ENCODE assay signal across 18 cellular contexts in genomic region chr10:122368502-122369254, GRCh38. TPM values are rescaled to one million over a fixed set of nuclear protein-coding genes. Genes with fewer than 3 reads are reported as not detected.
DNase-seq lines count a peak whose midpoint lies in the region; FAIRE-seq and TF ChIP-seq lines count a peak whose summit lies in the region.
"Had no signal": no experiment of that assay in that cellular context is flagged by ENCODE, and none has a peak within 500 bp of the region (broad histone marks: within the 10 kb centered on the region; RNA-seq: fewer than 3 reads in every experiment).

No MANE protein-coding gene starts in this region.

- H3K4me1 Mint-ChIP-seq in neural progenitor cell: peaks cover 22% of the 10 kb centered on the region
- H3K4me1 Mint-ChIP-seq: stimulated activated memory B cell treated with anti-CD40 and anti-IgM and Interleukin-4, amounts not matched to agents 10 μg/mL and 1 μg/mL and 100 μg/mL, for 72 hours had no signal

- H3K4me2 ChIP-seq in neural progenitor cell: peak overlapping the region; percentile 37
- H3K4me2 ChIP-seq: smooth muscle cell had no signal

- H2AFZ ChIP-seq in neural progenitor cell (replicated peaks): peak overlapping the region; percentile 48

- no peak for FAIRE-seq in H54 (lab: Jason Lieb, UNC)
- FAIRE-seq: D721Med, urothelium cell line had no signal

- no peaks in the 10 kb centered on the region for H3K27me3 Mint-ChIP-seq in neural progenitor cell (ENCODE audit: insufficient read depth, low read depth)

- H3K27ac Mint-ChIP-seq in neural progenitor cell: peak overlapping the region; percentile 53
- H3K27ac Mint-ChIP-seq: activated T-helper 1 cell treated with anti-CD3 and anti-CD28 coated beads, Interleukin-12 subunit alpha, Interleukin-12 subunit beta, Interleukin-2, Interleukin-4 antibody, amounts not matched to agents 30 ng/mL and 10 ng/mL and 1 ng/mL, durations not matched to agents 14 hours and 24 hours and 36 hours; dendritic cell treated with granulocyte-macrophage colony-stimulating factor and Interleukin-4, amounts not matched to agents 40 ng/mL and 50 ng/mL, for 4 days; stimulated activated memory B cell treated with anti-CD40 and anti-IgM and Interleukin-4, amounts not matched to agents 10 μg/mL and 1 μg/mL and 100 μg/mL, for 72 hours had no signal

- H3K4me3 Mint-ChIP-seq in neural progenitor cell: no peak overlapping the region
- H3K4me3 Mint-ChIP-seq: activated T-helper 1 cell treated with anti-CD3 and anti-CD28 coated beads, Interleukin-12 subunit alpha, Interleukin-12 subunit beta, Interleukin-2, Interleukin-4 antibody, amounts not matched to agents 30 ng/mL and 10 ng/mL and 1 ng/mL, durations not matched to agents 14 hours and 24 hours and 36 hours; dendritic cell treated with granulocyte-macrophage colony-stimulating factor and Interleukin-4, amounts not matched to agents 40 ng/mL and 50 ng/mL, for 4 days; stimulated activated memory B cell treated with anti-CD40 and anti-IgM and Interleukin-4, amounts not matched to agents 10 μg/mL and 1 μg/mL and 100 μg/mL, for 72 hours had no signal

- no peak for TF ChIP-seq POLR2A in H54 (IDR thresholded peaks at IDR 0.05; ENCODE audit: low read depth, low read length)

- TF ChIP-seq CTCF in neural progenitor cell (IDR thresholded peaks at IDR 0.05): no peak

- H3K27me3 ChIP-seq in neural progenitor cell: peaks cover 13% of the 10 kb centered on the region
- H3K27me3 ChIP-seq: SJCRH30 had no signal

- no peaks in the 10 kb centered on the region for H3K9me3 ChIP-seq in neural progenitor cell (ENCODE audit: low read depth)
- H3K9me3 ChIP-seq: SJCRH30 had no signal

- DNase-seq in DMS79 treated with DMSO at 0.1 percent for 48 hours (lab: John Stamatoyannopoulos, UW) (peak; percentile 38), NCI-H146 treated with DMSO at 0.1 percent for 48 hours (lab: John Stamatoyannopoulos, UW; ENCODE audit: unreplicated experiment) (peak; percentile 65), dermis microvascular lymphatic vessel endothelial cell (ENCODE audit: low read depth in 2 of 2) (peak; percentile 53 to 86), neural progenitor cell (ENCODE audit: low spot score) (peak; percentile 73), H54 (ENCODE audit: insufficient read length, low spot score) (no peak), activated gamma-delta T cell treated with Interleukin-2 at 50 U/mL for 16 hours (no peak), UCSD-AML1 (lab: John Stamatoyannopoulos, UW; ENCODE audit: unreplicated experiment) (no peak)
- no peak for DNase-seq in activated effector memory CD4-positive, alpha-beta T cell treated with Interleukin-2 at 50 U/mL for 16 hours
- DNase-seq: mammary epithelial cell, MM.1S, NCI-H226, SJCRH30 had no signal

- no peaks in the 10 kb centered on the region for H4K20me1 ChIP-seq in neural progenitor cell (ENCODE audit: low read depth)

- H3K9me3 Mint-ChIP-seq in neural progenitor cell: peaks cover 8% of the 10 kb centered on the region
- H3K9me3 Mint-ChIP-seq: activated T-helper 1 cell treated with anti-CD3 and anti-CD28 coated beads, Interleukin-12 subunit alpha, Interleukin-12 subunit beta, Interleukin-2, Interleukin-4 antibody, amounts not matched to agents 30 ng/mL and 10 ng/mL and 1 ng/mL, durations not matched to agents 14 hours and 24 hours and 36 hours; dendritic cell treated with granulocyte-macrophage colony-stimulating factor and Interleukin-4, amounts not matched to agents 40 ng/mL and 50 ng/mL, for 4 days had no signal

- H3K4me1 ChIP-seq in neural progenitor cell: peaks cover 15% of the 10 kb centered on the region

- no peaks in the 10 kb centered on the region for H3K36me3 Mint-ChIP-seq in neural progenitor cell
- H3K36me3 Mint-ChIP-seq: stimulated activated memory B cell treated with anti-CD40 and anti-IgM and Interleukin-4, amounts not matched to agents 10 μg/mL and 1 μg/mL and 100 μg/mL, for 72 hours had no signal

- H3K27ac ChIP-seq in neural progenitor cell: peak overlapping the region; percentile 56
- H3K27ac ChIP-seq: SJCRH30 had no signal

- H3K79me2 ChIP-seq in neural progenitor cell (ENCODE audit: low read depth): no peaks in the 10 kb centered on the region

- H3K9ac ChIP-seq in neural progenitor cell: no peak overlapping the region

- peaks cover 6% of the 10 kb centered on the region for H3F3A ChIP-seq in neural progenitor cell (ENCODE audit: low read depth)

- H3K36me3 ChIP-seq in neural progenitor cell: no peaks in the 10 kb centered on the region
- H3K36me3 ChIP-seq: SJCRH30 had no signal

- H3K4me3 ChIP-seq in neural progenitor cell: no peak overlapping the region
- H3K4me3 ChIP-seq: SJCRH30, smooth muscle cell had no signal

RNA-seq across cellular contexts. Expression of gene PLEKHA1, which starts 5.8 kb away (rescaled TPM):
- 21.7 and 25.9 TPM in 2 replicates for total RNA-seq in dermis microvascular lymphatic vessel endothelial cell
- 70.2 and 79.1 TPM in 2 replicates for total RNA-seq in neural progenitor cell (ENCODE audit: low replicate concordance)

Comparison
In these comparisons a context has a peak if more than half of its experiments do, and no peak if none do; other contexts are left out.
1. DNase-seq: peak in DMS79 treated with DMSO at 0.1 percent for 48 hours (single experiment), NCI-H146 treated with DMSO at 0.1 percent for 48 hours (single experiment), dermis microvascular lymphatic vessel endothelial cell (2 of 2) and neural progenitor cell (single experiment); none in H54 (single experiment), activated gamma-delta T cell treated with Interleukin-2 at 50 U/mL for 16 hours (single experiment), UCSD-AML1 (single experiment) and activated effector memory CD4-positive, alpha-beta T cell treated with Interleukin-2 at 50 U/mL for 16 hours (single experiment).